ENCODE assay signal across 8 cellular contexts in genomic region chr15:82750831-82751181, GRCh38. TPM values are rescaled to one million over a fixed set of nuclear protein-coding genes. Genes with fewer than 3 reads are reported as not detected.
DNase-seq lines count a peak whose midpoint lies in the region; ATAC-seq and TF ChIP-seq lines count a peak whose summit lies in the region.

No MANE protein-coding gene starts in this region.

- H3K36me3 Mint-ChIP-seq in central memory CD8-positive, alpha-beta T cell (ENCODE audit: insufficient read depth) = peaks cover 33% of the 10 kb centered on the region

- peak overlapping the region; percentile 29 to 73 for H3K27ac ChIP-seq in lung (ENCODE audit: low read depth in 1 of 2, low read length in 1 of 2)
- H3K27ac ChIP-seq in upper lobe of left lung = peak overlapping the region; percentile 83 to 87 (median 84)

- peaks cover 39% of the 10 kb centered on the region for H3K4me1 Mint-ChIP-seq in central memory CD8-positive, alpha-beta T cell

- H3K4me3 ChIP-seq in lung (peak overlapping the region; percentile 88), upper lobe of left lung (peak overlapping the region; percentile 38 to 90 (median 76))

- no peak for TF ChIP-seq POLR2A in upper lobe of left lung (IDR thresholded peaks at IDR 0.05)

- no peaks in the 10 kb centered on the region for H3K27me3 ChIP-seq in lung (ENCODE audit: control insufficient read depth, insufficient read depth)
- H3K27me3 ChIP-seq in upper lobe of left lung = no peaks in the 10 kb centered on the region

- DNase-seq in DMS53 (lab: John Stamatoyannopoulos, UW) = peak; percentile 43
- DNase-seq in DMS53 treated with DMSO at 0.1 percent for 48 hours (lab: John Stamatoyannopoulos, UW; ENCODE audit: unreplicated experiment) = no peak
- DNase-seq in HEK293T (ENCODE audit: extremely low spot score) = peak; percentile 20
- peak; percentile 36 for DNase-seq in NCI-H2171 treated with DMSO at 0.1 percent for 48 hours (lab: John Stamatoyannopoulos, UW)
- DNase-seq in central memory CD8-positive, alpha-beta T cell (ENCODE audit: low spot score in 2 of 2) = no peak
- DNase-seq in lung (ENCODE audit: low spot score) = no peak
- peak in 1 of 2 donors; percentile 25 for DNase-seq in upper lobe of left lung
- DNase-seq in DMS153 treated with DMSO at 0.1 percent for 48 hours (lab: John Stamatoyannopoulos, UW; ENCODE audit: unreplicated experiment) = no peak

- POLR2A ChIA-PET in HEK293T (lab: Yijun Ruan, JAX) = interaction anchor here (0.9 to 3.2 kb wide), 50 partner anchors 8 to 317 kb away, joined by 3 to 58 read pairs (median 6); partner anchors contain the start of genes AP3B2, BTBD1, C15orf40 and CPEB1

- H3K27ac Mint-ChIP-seq in central memory CD8-positive, alpha-beta T cell (ENCODE audit: low read depth) = peak overlapping the region; percentile 91

- no peak for TF ChIP-seq EP300 in upper lobe of left lung (IDR thresholded peaks at IDR 0.05)

- WGBS in lung, 2 donors = 1 to 3% methylated on average over 8 of the region's 8 CpGs
- WGBS in upper lobe of left lung, 2 donors = 0 to 1% methylated on average over 8 of the region's 8 CpGs

- H3K36me3 ChIP-seq in lung (ENCODE audit: control insufficient read depth in 2 of 2, insufficient read depth in 2 of 2, low read length in 2 of 2) (peaks cover 7 to 10% of the 10 kb centered on the region in 2 donors), upper lobe of left lung (peaks cover 2 to 26% (median 14%) of the 10 kb centered on the region in 4 donors)

- ATAC-seq in central memory CD8-positive, alpha-beta T cell (replicated peaks; ENCODE audit: extremely low read depth, poor library complexity, severe bottlenecking) = peak; percentile 65
- ATAC-seq in lung (ENCODE audit: insufficient read depth, low FRiP score) (no peak), upper lobe of left lung (ENCODE audit: low FRiP score in 2 of 2) (no peak)

- CTCF ChIA-PET in HEK293T (lab: Yijun Ruan, JAX) = interaction anchor here (0.6 to 1.4 kb wide), 3 partner anchors 51 to 528 kb away, joined by 3 read pairs; partner anchors contain the start of gene RPS17

- no peaks in the 10 kb centered on the region for H3K9me3 Mint-ChIP-seq in central memory CD8-positive, alpha-beta T cell

- H3K4me3 Mint-ChIP-seq in central memory CD8-positive, alpha-beta T cell = peak overlapping the region; percentile 88

- H3K9me3 ChIP-seq in lung (ENCODE audit: control insufficient read depth in 2 of 2, insufficient read depth in 1 of 2, low read length in 1 of 2) (no peaks in the 10 kb centered on the region), upper lobe of left lung (no peaks in the 10 kb centered on the region)

- H3K4me1 ChIP-seq in lung (ENCODE audit: control insufficient read depth in 2 of 2, insufficient read depth in 2 of 2, low read length in 2 of 2) (peaks cover 4 to 9% of the 10 kb centered on the region in 2 donors), upper lobe of left lung (peaks cover 15 to 34% (median 23%) of the 10 kb centered on the region in 4 donors)

- no peaks in the 10 kb centered on the region for H3K27me3 Mint-ChIP-seq in central memory CD8-positive, alpha-beta T cell

- TF ChIP-seq CTCF in lung (IDR thresholded peaks at IDR 0.05; ENCODE audit: control extremely low read depth, extremely low read depth) (no peak), upper lobe of left lung (IDR thresholded peaks at IDR 0.05) (no peak)

TF ChIP-seq in HEK293T, 16 proteins besides CTCF, POLR2A, EP300 and RAD21:
- no peak for TF ChIP-seq NFRKB (IDR thresholded peaks at IDR 0.05)
- no peak for TF ChIP-seq FOXK2 (IDR thresholded peaks at IDR 0.05)
- TF ChIP-seq TARDBP (IDR thresholded peaks at IDR 0.05) = no peak
- no peak for TF ChIP-seq ARNT (IDR thresholded peaks at IDR 0.05)

RNA-seq across cellular contexts. Expression of gene AP3B2, which starts 41.1 kb away (rescaled TPM):
- total RNA-seq in lung = 1 to 10 TPM in 1 of 2 donors, under 1 TPM in 1; 0.94 to 2.2 TPM
- 1 to 10 TPM in 1 of 2 donors, under 1 TPM in 1; 0.96 to 1.4 TPM for polyA plus RNA-seq in lung
- total RNA-seq in upper lobe of left lung = 10 to 100 TPM in 1 of 6 donors, 1 to 10 TPM in 3, under 1 TPM in 2; 0.39 to 25.1 (median 3.8) TPM

RNA-seq across cellular contexts. Expression of gene FSD2, which starts 55.1 kb away (rescaled TPM):
- total RNA-seq in lung (under 1 TPM in 1 of 2 donors, not detected in 1; 0.06 TPM), upper lobe of left lung (under 1 TPM in 1 of 6 donors, not detected in 5; 0.86 TPM)
- polyA plus RNA-seq in lung = under 1 TPM in 1 of 2 donors, not detected in 1; 0.08 TPM

RNA-seq across cellular contexts. Expression of gene WHAMM, which starts 58.6 kb away (rescaled TPM):
- total RNA-seq in lung (10 to 100 TPM in 1 of 2 donors, 1 to 10 TPM in 1; 8.6 to 10.4 TPM), upper lobe of left lung (10 to 100 TPM; 10.6 to 15.7 (median 11.6) TPM)
- 1 to 10 TPM; 4.2 to 4.6 TPM for polyA plus RNA-seq in lung

Comparison
In these comparisons a context has a peak if more than half of its experiments do, and no peak if none do; other contexts are left out.
1. DNase-seq: peak in DMS53 (single experiment), HEK293T (single experiment) and NCI-H2171 treated with DMSO at 0.1 percent for 48 hours (single experiment); none in DMS53 treated with DMSO at 0.1 percent for 48 hours (single experiment), central memory CD8-positive, alpha-beta T cell (0 of 2), lung (single experiment) and DMS153 treated with DMSO at 0.1 percent for 48 hours (single experiment).